In the genomic region with DNA sequence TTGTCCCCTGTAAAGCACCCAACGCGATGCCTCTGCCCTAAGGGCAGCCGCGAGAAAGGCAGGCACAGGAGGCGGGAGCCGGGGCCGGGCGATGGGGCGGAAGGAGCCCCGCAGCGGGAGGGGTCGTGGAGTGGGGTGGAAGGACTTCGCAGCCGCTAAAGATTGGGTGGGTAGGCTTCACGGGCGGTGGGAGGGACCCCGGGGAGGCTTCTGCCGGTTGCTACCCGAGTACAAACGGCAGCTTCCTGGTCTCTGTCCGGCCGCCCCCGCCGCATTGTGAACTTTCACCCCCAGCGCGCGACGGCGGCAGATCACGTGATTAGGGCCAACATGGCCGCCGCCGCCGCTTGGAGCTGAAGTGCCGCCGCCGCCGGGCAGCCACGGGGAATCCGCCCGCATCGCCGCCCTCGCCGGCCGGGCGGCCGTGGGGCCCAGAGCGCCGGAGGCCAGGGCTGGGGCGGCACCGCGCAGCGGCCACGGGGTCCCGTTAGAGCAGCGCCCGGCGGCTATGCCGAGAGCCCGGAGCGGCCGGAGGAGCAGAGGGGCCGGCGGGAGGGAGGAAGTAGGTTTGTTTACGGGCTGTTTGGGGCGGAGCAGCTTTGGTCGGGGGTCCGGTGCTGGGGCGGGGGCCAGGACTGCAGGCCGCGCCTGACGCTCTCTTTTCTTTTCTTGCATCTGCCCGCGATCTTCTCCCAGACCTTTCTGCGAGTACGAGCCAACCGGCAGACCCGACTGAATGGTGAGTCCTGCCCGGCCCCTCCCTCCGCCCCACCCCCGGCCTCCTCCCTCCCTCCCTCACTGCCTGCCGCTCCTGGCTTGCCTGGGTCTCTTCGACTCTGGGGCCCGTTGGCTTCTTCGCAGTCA, we compare ENCODE assay signal across 8 cellular contexts. TPM values are rescaled to one million over a fixed set of nuclear protein-coding genes. Genes with fewer than 3 reads are reported as not detected.
A peak's percentile ranks its signal among the peaks of the same experiment; 100 is the strongest.
DNase-seq lines count a peak whose midpoint lies in the region; ATAC-seq and TF ChIP-seq lines count a peak whose summit lies in the region.

No MANE protein-coding gene starts in this region.

- H3K27ac ChIP-seq in AG04450 (ENCODE audit: low read depth, low read length) (peak overlapping the region; percentile 91), cingulate gyrus (ENCODE audit: low read depth, low read length) (peak overlapping the region; percentile 89)

- peak; percentile 95 for TF ChIP-seq POLR2A in GM18951 (IDR thresholded peaks at IDR 0.05; ENCODE audit: extremely low read depth, insufficient read depth, insufficient read length)

- in situ Hi-C loops in GM18951 (cut with MboI; ENCODE audit: low sequenced_read_pairs, unreplicated experiment): no loop called here

- peak; percentile 70 for ATAC-seq in HG03159 (IDR thresholded peaks at IDR 0.05; ENCODE audit: unreplicated experiment)

- peak; percentile 65 for DNase-seq in AG04450 (ENCODE audit: low read depth, low spot score)
- DNase-seq in NCI-H446 (lab: John Stamatoyannopoulos, UW): peak; percentile 68 to 81
- peak; percentile 95 for DNase-seq in activated CD4-positive, alpha-beta T cell treated with anti-CD3 and anti-CD28 coated beads for 48 hours
- DNase-seq in left kidney (ENCODE audit: low read depth, low spot score): peak; percentile 96
- DNase-seq in stimulated activated CD4-positive, alpha-beta T cell treated with anti-CD3 and anti-CD28 coated beads, Interleukin-1b, Interleukin-23, amount 100 ng/mL, for 48 hours: peak; percentile 91

- TF ChIP-seq CTCF in AG04450 (IDR thresholded peaks at IDR 0.05; ENCODE audit: low read depth, low read length): no peak

- H3K9me3 ChIP-seq in AG04450 (ENCODE audit: control insufficient read depth, insufficient read depth, low read length): no peaks in the 10 kb centered on the region

- POLR2A ChIA-PET in AG04450 (lab: Yijun Ruan, JAX): interaction anchor here (0.7 to 3.7 kb wide), 10 partner anchors 9 to 419 kb away, joined by 3 to 30 read pairs (median 4); a partner anchor contains a TSS

- peak overlapping the region; percentile 72 for H3K4me3 ChIP-seq in AG04450 (ENCODE audit: low read depth, low read length)

- CTCF ChIA-PET in AG04450 (lab: Charles Lee): interaction anchor here (0.9 to 5.3 kb wide), 5 partner anchors 16 to 100 kb away, joined by 3 to 43 read pairs (median 4); no protein-coding TSS in a partner anchor

- no peaks in the 10 kb centered on the region for H3K27me3 ChIP-seq in AG04450 (ENCODE audit: control insufficient read depth, insufficient read depth, low read length)

RNA-seq across cellular contexts. Expression of a gene that starts 42.4 kb away (rescaled TPM):
- polyA plus RNA-seq in AG04450 (2011; rRNA removed): 4.4 and 6.1 TPM in 2 replicates
- 3.6 and 7.8 TPM in 2 replicates for polyA minus RNA-seq in AG04450 (2011; rRNA and poly(A)+ RNA removed)

RNA-seq across cellular contexts. Expression of a gene that starts 42.6 kb away (rescaled TPM):
- 2.7 and 3.4 TPM in 2 replicates for polyA plus RNA-seq in AG04450 (2011; rRNA removed)
- polyA minus RNA-seq in AG04450 (2011; rRNA and poly(A)+ RNA removed): 1.0 and 1.7 TPM in 2 replicates

Comparison
In these comparisons a context has a peak if more than half of its experiments do, and no peak if none do; other contexts are left out.
1. Peak in every context shown above with its lines: DNase-seq, ATAC-seq, H3K4me3 ChIP-seq and H3K27ac ChIP-seq.